In the genomic region with DNA sequence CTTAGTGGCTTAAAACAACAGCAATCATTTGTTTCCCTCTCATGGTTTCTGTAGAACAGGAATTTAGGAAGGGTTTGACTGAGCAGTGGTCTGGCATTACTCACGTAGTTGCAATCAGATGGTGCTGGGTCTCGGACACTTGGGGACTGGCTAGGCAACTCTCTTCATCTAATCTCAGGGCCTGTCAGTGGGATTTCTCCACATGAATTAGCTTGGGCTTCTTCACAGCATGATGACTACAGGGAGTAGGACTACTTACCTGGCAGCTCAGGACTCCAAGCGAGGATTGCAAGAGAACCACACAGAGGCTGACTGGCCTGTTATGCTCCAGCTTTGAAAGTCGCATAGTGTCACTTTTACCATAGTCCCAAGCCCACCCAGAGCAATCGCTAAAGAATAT, we compare ENCODE assay signal across 25 cellular contexts.
DNase-seq lines count a peak whose midpoint lies in the region; ATAC-seq and TF ChIP-seq lines count a peak whose summit lies in the region.
"Had no signal": no experiment of that assay in that cellular context is flagged by ENCODE, and none has a peak within 500 bp of the region (broad histone marks: within the 10 kb centered on the region; RNA-seq: fewer than 3 reads in every experiment).

No MANE protein-coding gene starts in this region.

- H3K27ac ChIP-seq in SK-N-SH (ENCODE audit: low read depth in 2 of 2, low read length in 1 of 2), result peak overlapping the region; percentile 31 to 58; a peak in 1 of 4 replicates
- peak overlapping the region; percentile 36; the same call in 1 of the 2 replicates for H3K27ac ChIP-seq in SJCRH30
- H3K27ac ChIP-seq in fibroblast of lung (ENCODE audit: insufficient read depth, low read length), result no peak overlapping the region
- H3K27ac ChIP-seq in mesodermal cell (ENCODE audit: low read depth, low read length, severe bottlenecking), result peak overlapping the region; percentile 57
- no peak overlapping the region for H3K27ac ChIP-seq in CD8-positive, alpha-beta memory T cell (ENCODE audit: low read depth, low read length)
- H3K27ac ChIP-seq: 22Rv1, BLaER1, GM23248, Peyer's patch, SJSA1 had no signal

- DNase-seq in SK-N-SH, result no peak
- DNase-seq in SJCRH30, result no peak
- peak in 1 of 2 donors; percentile 57 for DNase-seq in fibroblast of lung (ENCODE audit: low read depth in 2 of 2)
- DNase-seq in CD8-positive, alpha-beta memory T cell, result no peak
- no peak for DNase-seq in stimulated activated CD4-positive, alpha-beta T cell treated with anti-CD3 and anti-CD28 coated beads, Interleukin-2, amount 100 ng/mL, for 48 hours
- DNase-seq: ACHN; Caco-2; CD4-positive, alpha-beta T cell; DMS 273 treated with DMSO at 0.1 percent for 48 hours; DMS79 treated with DMSO at 0.1 percent for 48 hours; MM.1S; NCI-H1048; NCI-H1417 treated with DMSO at 0.1 percent for 48 hours; NCI-H187; NCI-H446; NCI-H526; Peyer's patch had no signal

- TF ChIP-seq EP300 in SK-N-SH (IDR thresholded peaks at IDR 0.05; ENCODE audit: borderline replicate concordance in 1 of 2, low read depth in 1 of 2, low read length in 1 of 2), result no peak

- WGBS in SK-N-SH (ENCODE audit: low lambda C conversion rate), result 95% methylated on average over 5 of the region's 5 CpGs
- 96 to 100% methylated on average over 3 of the region's 5 CpGs for WGBS in mesodermal cell (ENCODE audit: insufficient coverage in 2 of 2), 2 experiments

- TF ChIP-seq RAD21 in SK-N-SH (IDR thresholded peaks at IDR 0.05; ENCODE audit: low read length), result no peak

- no peak overlapping the region for H3K27ac Mint-ChIP-seq in CD8-positive, alpha-beta memory T cell
- H3K27ac Mint-ChIP-seq: CD4-positive, alpha-beta T cell had no signal

- POLR2A ChIA-PET in SK-N-SH (lab: Yijun Ruan, JAX), result no interaction called here
- POLR2A ChIA-PET in CD8-positive, alpha-beta memory T cell (lab: Charles Lee), result no interaction called here

- H3K9me2 ChIP-seq in SK-N-SH, result no peaks in the 10 kb centered on the region

- H3K27me3 ChIP-seq in SK-N-SH (ENCODE audit: insufficient read depth) (no peaks in the 10 kb centered on the region), SJCRH30 (no peaks in the 10 kb centered on the region), fibroblast of lung (ENCODE audit: control insufficient read depth, insufficient read depth, low read length) (no peaks in the 10 kb centered on the region)
- no peaks in the 10 kb centered on the region for H3K27me3 ChIP-seq in CD8-positive, alpha-beta memory T cell (ENCODE audit: insufficient read depth, low read length, poor library complexity, severe bottlenecking)
- H3K27me3 ChIP-seq: BLaER1, Peyer's patch, SJSA1 had no signal

- H3K4me3 Mint-ChIP-seq in CD8-positive, alpha-beta memory T cell, result no peak overlapping the region
- H3K4me3 Mint-ChIP-seq: CD4-positive, alpha-beta T cell had no signal

- H3K9me3 Mint-ChIP-seq in CD8-positive, alpha-beta memory T cell, result no peaks in the 10 kb centered on the region
- H3K9me3 Mint-ChIP-seq: CD4-positive, alpha-beta T cell had no signal

- H3K27me3 Mint-ChIP-seq in CD8-positive, alpha-beta memory T cell, result no peaks in the 10 kb centered on the region
- H3K27me3 Mint-ChIP-seq: CD4-positive, alpha-beta T cell had no signal

- H4K20me1 ChIP-seq in SK-N-SH (ENCODE audit: insufficient read depth) (no peaks in the 10 kb centered on the region), fibroblast of lung (ENCODE audit: control insufficient read depth, extremely low read depth, insufficient read depth, low read length) (no peaks in the 10 kb centered on the region)
- H4K20me1 ChIP-seq: BLaER1 had no signal

- H3K4me1 ChIP-seq in SK-N-SH (ENCODE audit: control insufficient read depth in 1 of 2, insufficient read depth in 2 of 2, low read depth in 1 of 2, low read length in 1 of 2), result peaks cover 4 to 6% of the 10 kb centered on the region in 2 experiments; a peak in 3 of 4 replicates
- peaks cover 19% of the 10 kb centered on the region for H3K4me1 ChIP-seq in SJCRH30
- H3K4me1 ChIP-seq in fibroblast of lung (ENCODE audit: control insufficient read depth, extremely low read depth, insufficient read depth, low read length), result peaks cover 9% of the 10 kb centered on the region
- peaks cover 17% of the 10 kb centered on the region for H3K4me1 ChIP-seq in mesodermal cell (ENCODE audit: control insufficient read depth, insufficient read depth, low read length, poor library complexity, severe bottlenecking)
- peaks cover 4% of the 10 kb centered on the region for H3K4me1 ChIP-seq in CD8-positive, alpha-beta memory T cell (ENCODE audit: insufficient read depth, low read length)
- H3K4me1 ChIP-seq: BLaER1, Peyer's patch had no signal

- H3K36me3 Mint-ChIP-seq in CD8-positive, alpha-beta memory T cell, result peaks cover 12 to 38% (median 14%) of the 10 kb centered on the region in 3 donors

- TF ChIP-seq CTCF in SK-N-SH (IDR thresholded peaks at IDR 0.05), result no peak
- no peak for TF ChIP-seq CTCF in fibroblast of lung (conservative IDR thresholded peaks at IDR 0.05 in 1 of 2, IDR thresholded peaks at IDR 0.05 in 1 of 2; ENCODE audit: low read depth in 1 of 2, low read length in 2 of 2)

- peaks cover 16% of the 10 kb centered on the region for H3F3A ChIP-seq in SK-N-SH (replicated peaks; ENCODE audit: insufficient read depth)

- no peak; the same call in 2 of the 3 replicates for ATAC-seq in SK-N-SH treated with all-trans-retinoic acid at 6 μM for 48 hours
- ATAC-seq in HG02981 (IDR thresholded peaks at IDR 0.05; ENCODE audit: unreplicated experiment), result no peak
- ATAC-seq: GM12878 had no signal

- H3K4me1 Mint-ChIP-seq in CD8-positive, alpha-beta memory T cell, result peaks cover 10 to 23% (median 15%) of the 10 kb centered on the region in 3 donors

- H3K4me2 ChIP-seq in SK-N-SH (no peak overlapping the region), fibroblast of lung (ENCODE audit: extremely low read depth, insufficient read depth, low read length) (peak overlapping the region; percentile 48)
- H3K4me2 ChIP-seq: BLaER1 had no signal

- H3K4me3 ChIP-seq in SK-N-SH (ENCODE audit: low read depth in 2 of 2, low read length in 1 of 2) (no peak overlapping the region), SJCRH30 (no peak overlapping the region), fibroblast of lung (replicated peaks in 1 of 4; ENCODE audit: control extremely low read depth in 1 of 4, insufficient read depth in 1 of 4, low read depth in 3 of 4, low read length in 4 of 4) (no peak overlapping the region), mesodermal cell (ENCODE audit: extremely low read depth, insufficient read depth, low read length, poor library complexity, severe bottlenecking) (no peak overlapping the region)
- no peak overlapping the region for H3K4me3 ChIP-seq in CD8-positive, alpha-beta memory T cell (ENCODE audit: low read length)
- H3K4me3 ChIP-seq: BLaER1, GM12878, GM23248, Peyer's patch, SJSA1 had no signal

- CTCF ChIA-PET in SK-N-SH (lab: Yijun Ruan, JAX), result interaction anchor here (1.3 kb wide), 1 partner anchor 19 kb away, joined by 3 read pairs; no protein-coding TSS in a partner anchor
- CTCF ChIA-PET in CD8-positive, alpha-beta memory T cell (lab: Charles Lee), result no interaction called here

- H3K79me2 ChIP-seq in SK-N-SH (ENCODE audit: insufficient read depth) (no peaks in the 10 kb centered on the region), fibroblast of lung (ENCODE audit: control insufficient read depth, insufficient read depth, low read length) (no peaks in the 10 kb centered on the region)

- H3K9me3 ChIP-seq in SK-N-SH (no peaks in the 10 kb centered on the region), SJCRH30 (replicated peaks) (peaks cover 7% of the 10 kb centered on the region), fibroblast of lung (ENCODE audit: control insufficient read depth, insufficient read depth, low read depth, low read length) (no peaks in the 10 kb centered on the region), mesodermal cell (ENCODE audit: control insufficient read depth, low read length) (no peaks in the 10 kb centered on the region)
- H3K9me3 ChIP-seq in CD8-positive, alpha-beta memory T cell (ENCODE audit: low read length), result no peaks in the 10 kb centered on the region
- H3K9me3 ChIP-seq: Caco-2, Peyer's patch, SJSA1 had no signal

- H3K9ac ChIP-seq in SK-N-SH, result no peak overlapping the region
- no peak overlapping the region for H3K9ac ChIP-seq in fibroblast of lung (ENCODE audit: insufficient read depth, low read length)
- H3K9ac ChIP-seq: BLaER1, GM23248 had no signal

- H2AFZ ChIP-seq in SK-N-SH (ENCODE audit: low read depth) (no peak overlapping the region), fibroblast of lung (ENCODE audit: low read length) (no peak overlapping the region)
- H2AFZ ChIP-seq: GM23248 had no signal

- H3K36me3 ChIP-seq in SK-N-SH (replicated peaks in 1 of 2; ENCODE audit: control insufficient read depth in 1 of 2, insufficient read depth in 2 of 2, low read length in 1 of 2) (peaks cover 10 to 27% of the 10 kb centered on the region in 2 experiments), SJCRH30 (peaks cover 4% of the 10 kb centered on the region; the same call in 1 of the 2 replicates), fibroblast of lung (ENCODE audit: control insufficient read depth, insufficient read depth, low read length) (no peaks in the 10 kb centered on the region), mesodermal cell (ENCODE audit: control insufficient read depth, insufficient read depth, low read length) (peaks cover 5% of the 10 kb centered on the region)
- H3K36me3 ChIP-seq in CD8-positive, alpha-beta memory T cell (ENCODE audit: insufficient read depth, low read length), result no peaks in the 10 kb centered on the region
- H3K36me3 ChIP-seq: SJSA1 had no signal

TF ChIP-seq in SK-N-SH, 30 proteins besides CTCF, POLR2A, EP300 and RAD21 (continues in another document):
- TF ChIP-seq FOXJ3 (CRISPR knock-in tag; IDR thresholded peaks at IDR 0.05) (no peak), NFIC (IDR thresholded peaks at IDR 0.05; ENCODE audit: borderline replicate concordance) (no peak), POLR2AphosphoS5 (IDR thresholded peaks at IDR 0.05; ENCODE audit: low read depth, low read length) (no peak), TAF1 (IDR thresholded peaks at IDR 0.05; ENCODE audit: borderline replicate concordance, low read depth, low read length) (no peak)
- TF ChIP-seq, protein P1, sequence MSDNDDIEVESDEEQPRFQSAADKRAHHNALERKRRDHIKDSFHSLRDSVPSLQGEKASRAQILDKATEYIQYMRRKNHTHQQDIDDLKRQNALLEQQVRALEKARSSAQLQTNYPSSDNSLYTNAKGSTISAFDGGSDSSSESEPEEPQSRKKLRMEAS (IDR thresholded peaks at IDR 0.05; ENCODE audit: low read depth), result no peak

TF ChIP-seq in SK-N-SH treated with all-trans-retinoic acid at 6 μM for 48 hours, 23 proteins besides CTCF, POLR2A, EP300 and RAD21:
- no peak for TF ChIP-seq BACH2 (CRISPR knock-in tag; IDR thresholded peaks at IDR 0.05; ENCODE audit: borderline replicate concordance)
- TF ChIP-seq GLIS3 (CRISPR knock-in tag; IDR thresholded peaks at IDR 0.05), result no peak
- TF ChIP-seq CSDC2 (CRISPR knock-in tag; IDR thresholded peaks at IDR 0.05), result no peak
- no peak for TF ChIP-seq ZFP30 (CRISPR knock-in tag; IDR thresholded peaks at IDR 0.05)
- no peak for TF ChIP-seq RARB (CRISPR knock-in tag; IDR thresholded peaks at IDR 0.05)
- no peak for TF ChIP-seq ARNTL (CRISPR knock-in tag; IDR thresholded peaks at IDR 0.05; ENCODE audit: borderline replicate concordance, low read depth)
- no peak for TF ChIP-seq PPARA (CRISPR knock-in tag; IDR thresholded peaks at IDR 0.05; ENCODE audit: borderline replicate concordance)
TF ChIP-seq in SK-N-SH treated with all-trans-retinoic acid at 6 μM for 48 hours: peak in this region for 0.

Comparison
In these comparisons a context has a peak if more than half of its experiments do, and no peak if none do; other contexts are left out.
1. H3K27ac ChIP-seq: peak in SK-N-SH (2 of 2), SJCRH30 (single experiment) and mesodermal cell (single experiment); none in fibroblast of lung (single experiment) and CD8-positive, alpha-beta memory T cell (single experiment).